Comparison of ENCODE assay signal across 19 cellular contexts in genomic region chr18:23565916-23566547, GRCh38.
"Had no signal": no experiment of that assay in that cellular context is flagged by ENCODE, and none has a peak within 500 bp of the region (broad histone marks: within the 10 kb centered on the region; RNA-seq: fewer than 3 reads in every experiment).

No MANE protein-coding gene starts in this region.

- H3K36me3 ChIP-seq: neural progenitor cell had no signal

- H3K27me3 ChIP-seq: esophagus muscularis mucosa, left lung, neural progenitor cell, tibial artery, vagina had no signal

- H3K4me1 ChIP-seq: esophagus muscularis mucosa, left lung, neural progenitor cell, parathyroid adenoma, tibial artery had no signal

- ATAC-seq: activated CD4-positive, CD25-positive, alpha-beta regulatory T cell treated with anti-CD3 and anti-CD28 coated beads, Interleukin-2, amount 50 U/mL, for 24 hours; activated CD8-positive, alpha-beta memory T cell treated with anti-CD3 and anti-CD28 coated beads, Interleukin-2, amount 10 ng/mL, durations not matched to agents 7 days and 5 days; activated naive CD4-positive, alpha-beta T cell treated with anti-CD3 and anti-CD28 coated beads, Interleukin-2, amount 50 U/mL, for 72 hours; activated T-cell treated with anti-CD3 and anti-CD28 coated beads, Interleukin-2, amount 50 U/mL, for 4 hours; left lung had no signal

- H3K4me3 ChIP-seq: esophagus muscularis mucosa, left lung, neural progenitor cell, tibial artery, vagina had no signal

- DNase-seq: activated CD4-positive, alpha-beta T cell treated with anti-CD3 and anti-CD28 coated beads, Interleukin-2, amount 50 U/mL, for 48 hours; activated CD8-positive, alpha-beta memory T cell treated with anti-CD3 and anti-CD28 coated beads, Interleukin-2, amount 10 ng/mL, durations not matched to agents 7 days and 5 days; activated effector memory CD4-positive, alpha-beta T cell treated with anti-CD3 and anti-CD28 coated beads, Interleukin-2, amount 50 U/mL, for 16 hours; activated T-cell treated with anti-CD3 and anti-CD28 coated beads, Interleukin-2, amount 50 U/mL, for 4 hours; amygdala; cerebellar nuclear complex; dermis blood vessel endothelial cell; endodermal cell; foreskin fibroblast; left lung; mesenchymal stem cell; retina; tibial artery had no signal

- H3K27ac ChIP-seq: esophagus muscularis mucosa, left lung, neural progenitor cell, parathyroid adenoma, tibial artery, vagina had no signal

- H3K9me3 ChIP-seq: esophagus muscularis mucosa, left lung, tibial artery, vagina had no signal
